Comparison of ENCODE assay signal across 1 cellular context in genomic region chr15:100601158-100601557, GRCh38.
A peak's percentile ranks its signal among the peaks of the same experiment; 100 is the strongest.
TF ChIP-seq lines count a peak whose summit lies in the region.

No MANE protein-coding gene starts in this region.

TF ChIP-seq in IMR-90, 13 proteins besides CTCF, POLR2A, EP300 and RAD21:
- TF ChIP-seq ELK1 (IDR thresholded peaks at IDR 0.05; ENCODE audit: borderline replicate concordance, low read depth, low read length): no peak
- TF ChIP-seq USF2 (IDR thresholded peaks at IDR 0.05; ENCODE audit: low read depth, low read length): peak; percentile 84
- no peak for TF ChIP-seq RFX5 (IDR thresholded peaks at IDR 0.05; ENCODE audit: low read depth, low read length)
- TF ChIP-seq MXI1 (IDR thresholded peaks at IDR 0.05; ENCODE audit: borderline replicate concordance, low read depth, low read length): peak; percentile 63; the same call in 1 of the 2 replicates
